Comparison of ENCODE assay signal across 8 cellular contexts in the genomic region with DNA sequence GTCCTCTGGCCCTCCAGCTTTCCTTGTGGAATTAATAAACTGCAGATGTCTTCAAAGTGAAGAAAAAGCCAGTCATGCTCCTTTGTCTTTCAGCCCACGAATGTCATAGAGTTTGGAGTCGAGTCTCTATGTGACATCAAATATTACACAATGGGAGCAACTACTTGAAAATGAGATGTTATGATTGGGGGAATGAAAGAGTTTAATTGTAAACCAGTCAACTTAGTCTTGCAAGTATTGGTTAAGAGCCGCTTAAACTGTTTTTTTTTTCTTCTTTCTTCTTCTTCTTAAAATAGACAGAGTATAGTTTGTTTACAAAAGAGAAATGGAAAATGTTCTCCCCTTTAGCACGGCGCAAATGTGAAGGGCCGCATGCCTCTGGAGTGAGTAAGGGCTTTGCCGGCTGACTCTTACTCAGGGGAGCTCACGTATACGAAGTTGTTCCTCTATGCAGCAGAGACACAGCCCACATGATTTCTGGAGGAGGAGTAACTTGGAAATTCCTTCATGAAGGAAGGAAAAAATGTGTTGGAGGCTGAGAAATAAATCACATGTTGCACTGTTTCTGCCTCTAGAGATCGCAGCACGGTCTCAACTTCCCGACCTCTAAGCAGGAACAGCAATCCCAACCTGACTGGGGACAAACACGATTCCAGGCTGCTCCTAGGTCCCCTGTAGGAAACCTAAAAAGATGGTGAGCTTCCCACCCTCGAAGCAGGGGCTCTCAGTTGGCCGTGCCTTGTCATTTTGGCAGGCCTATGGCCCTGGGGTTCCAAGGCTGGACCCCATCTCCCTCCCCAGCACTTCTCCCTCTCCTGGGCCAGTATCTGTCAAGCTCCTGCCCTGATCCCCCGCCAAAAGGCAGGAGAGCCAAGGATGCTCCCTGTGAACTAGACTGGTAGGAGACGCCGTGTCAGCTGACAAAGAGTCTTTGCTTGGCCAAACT. TPM values are rescaled to one million over a fixed set of nuclear protein-coding genes. Genes with fewer than 3 reads are reported as not detected.
A peak's percentile ranks its signal among the peaks of the same experiment; 100 is the strongest.
DNase-seq lines count a peak whose midpoint lies in the region; ATAC-seq and TF ChIP-seq lines count a peak whose summit lies in the region.

No MANE protein-coding gene starts in this region.

- H3K36me3 ChIP-seq in endodermal cell (ENCODE audit: control insufficient read depth, insufficient read depth, low read length) (peaks cover 10% of the 10 kb centered on the region), upper lobe of right lung (no peaks in the 10 kb centered on the region)

- intact Hi-C loops in CD14-positive monocyte (cut with micrococcal nuclease) (loop anchor here (5.0 kb wide), 3 partner anchors 35 to 50 kb away; a partner anchor contains a TSS), upper lobe of right lung (cut with DNase I) (no loop called here)

- no peak for TF ChIP-seq CTCF in CD14-positive monocyte (IDR thresholded peaks at IDR 0.05)
- TF ChIP-seq CTCF in endodermal cell (conservative IDR thresholded peaks at IDR 0.05), result no peak
- TF ChIP-seq CTCF in upper lobe of right lung (IDR thresholded peaks at IDR 0.05), result no peak

- H3K27ac Mint-ChIP-seq in CD14-positive monocyte, result peak overlapping the region; percentile 93 to 98 (median 96)
- peak overlapping the region; percentile 98 for H3K27ac Mint-ChIP-seq in endodermal cell

- peak overlapping the region; percentile 53 for H3K9ac ChIP-seq in endodermal cell (ENCODE audit: extremely low read depth, low read length, poor library complexity, severe bottlenecking)

- peak overlapping the region in 1 of 2 donors; percentile 42 for H3K4me3 Mint-ChIP-seq in CD14-positive monocyte
- peak overlapping the region; percentile 51 for H3K4me3 Mint-ChIP-seq in endodermal cell

- WGBS in endodermal cell (ENCODE audit: insufficient coverage in 1 of 2, insufficient read length in 1 of 2), 2 experiments, result 42 to 47% methylated on average over 8 to 17 of the region's 18 CpGs

- H3K27me3 Mint-ChIP-seq in CD14-positive monocyte (ENCODE audit: low read depth in 3 of 3) (no peaks in the 10 kb centered on the region), endodermal cell (ENCODE audit: insufficient read depth) (no peaks in the 10 kb centered on the region)

- H3K27ac ChIP-seq in endodermal cell (ENCODE audit: low read depth, low read length) (peak overlapping the region; percentile 98), upper lobe of right lung (peak overlapping the region; percentile 95)

- H3K4me1 ChIP-seq in endodermal cell (ENCODE audit: control insufficient read depth, insufficient read depth, low read length) (peaks cover 21% of the 10 kb centered on the region), upper lobe of right lung (peaks cover 83% of the 10 kb centered on the region)

- H3K9me3 Mint-ChIP-seq in CD14-positive monocyte (no peaks in the 10 kb centered on the region), endodermal cell (no peaks in the 10 kb centered on the region)

- H3K9me3 ChIP-seq in endodermal cell (ENCODE audit: control insufficient read depth, low read length), result no peaks in the 10 kb centered on the region
- no peaks in the 10 kb centered on the region for H3K9me3 ChIP-seq in upper lobe of right lung

- H3K4me1 Mint-ChIP-seq in CD14-positive monocyte, result peaks cover 77% of the 10 kb centered on the region
- peaks cover 58% of the 10 kb centered on the region for H3K4me1 Mint-ChIP-seq in endodermal cell

- H3K4me3 ChIP-seq in endodermal cell (ENCODE audit: low read length) (peak overlapping the region; percentile 44), upper lobe of right lung (peak overlapping the region; percentile 23)

- DNase-seq in CD14-positive monocyte (ENCODE audit: low spot score), result peak; percentile 90
- DNase-seq in NOMO-1 (lab: John Stamatoyannopoulos, UW; ENCODE audit: unreplicated experiment in 2 of 2), result peak; percentile 57 to 87
- peak; percentile 82 for DNase-seq in endodermal cell
- DNase-seq in medulla oblongata (ENCODE audit: extremely low spot score), result peak; percentile 75
- peak; percentile 82 for DNase-seq in upper lobe of right lung
- no peak for DNase-seq in HUDEP-2 (lab: John Stamatoyannopoulos, UW; ENCODE audit: unreplicated experiment in 76 of 76)

- H3K36me3 Mint-ChIP-seq in CD14-positive monocyte (peaks cover 24 to 31% of the 10 kb centered on the region in 2 donors), endodermal cell (ENCODE audit: low read depth) (no peaks in the 10 kb centered on the region)

- H3K27me3 ChIP-seq in endodermal cell (ENCODE audit: control insufficient read depth, insufficient read depth, low read length, poor library complexity, severe bottlenecking) (no peaks in the 10 kb centered on the region), upper lobe of right lung (no peaks in the 10 kb centered on the region)

- ATAC-seq in upper lobe of right lung (peak; percentile 90), GM21576 (IDR thresholded peaks at IDR 0.05; ENCODE audit: unreplicated experiment) (no peak), GM21367 (IDR thresholded peaks at IDR 0.05; ENCODE audit: unreplicated experiment) (no peak)

RNA-seq across cellular contexts. Expression of a gene that starts 44.9 kb away (rescaled TPM):
- polyA plus RNA-seq in CD14-positive monocyte, result 10 to 100 TPM in 1 of 2 donors, 1 to 10 TPM in 1; 9.7 to 14.5 TPM
- total RNA-seq in endodermal cell (10 to 100 TPM; 37.4 to 93.8 TPM), upper lobe of right lung (132 TPM)
- polyA plus RNA-seq in endodermal cell (2013, experiment 1 of 2), result 15.6 TPM
- 21.2 TPM for polyA plus RNA-seq in endodermal cell (2013, experiment 2 of 2)

RNA-seq across cellular contexts. Expression of a gene that starts 59.1 kb away (rescaled TPM):
- under 1 TPM in 1 of 2 donors, not detected in 1; 0.26 TPM for polyA plus RNA-seq in CD14-positive monocyte
- total RNA-seq in endodermal cell (10 to 100 TPM; 50.3 to 66.8 TPM), upper lobe of right lung (0.35 TPM)
- polyA plus RNA-seq in endodermal cell (2013, experiment 1 of 2), result 39.2 TPM
- polyA plus RNA-seq in endodermal cell (2013, experiment 2 of 2), result 45.6 TPM

Comparison
In these comparisons a context has a peak if more than half of its experiments do, and no peak if none do; other contexts are left out.
1. DNase-seq: peak in CD14-positive monocyte (single experiment), NOMO-1 (2 of 2), endodermal cell (single experiment), medulla oblongata (single experiment) and upper lobe of right lung (single experiment); none in HUDEP-2 (0 of 76).
2. RNA of a gene that starts 59.1 kb away (total RNA-seq): 50.3 to 66.8 TPM in endodermal cell; 0.35 TPM in upper lobe of right lung (single experiment); every median in the first group is over 10 times any median in the second.